Comparison of ENCODE assay signal across 8 cellular contexts in genomic region chr11:747176-748006, GRCh38. TPM values are rescaled to one million over a fixed set of nuclear protein-coding genes. Genes with fewer than 3 reads are reported as not detected.
DNase-seq lines count a peak whose midpoint lies in the region; ATAC-seq and TF ChIP-seq lines count a peak whose summit lies in the region.

TSS of gene TALDO1 (plus strand) at chr11:747464. CDS start at chr11:747482, 18 bp downstream.

- DNase-seq in C1 segment of cervical spinal cord (lab: John Stamatoyannopoulos, UW), result peak in 13 of 14 donors; percentile 70 to 93 (median 84)
- peak; percentile 96 for DNase-seq in NCI-H69 (lab: John Stamatoyannopoulos, UW)
- DNase-seq in activated CD4-positive, alpha-beta T cell treated with anti-CD3 and anti-CD28 coated beads, Interleukin-2, amount 50 U/mL, for 48 hours, result peak; percentile 92 to 94
- peak; percentile 96 for DNase-seq in lower lobe of right lung
- DNase-seq in stimulated activated CD4-positive, alpha-beta T cell treated with anti-CD3 and anti-CD28 coated beads, TNF-alpha, amount 100 ng/mL, for 24 hours (ENCODE audit: low read depth in 3 of 3), result peak; percentile 63 to 92 (median 73)

- intact Hi-C loops in lower lobe of right lung (cut with DNase I), result no loop called here

- H3K9me3 ChIP-seq in duodenal mucosa (ENCODE audit: control insufficient read depth in 1 of 2, low read length in 2 of 2) (no peaks in the 10 kb centered on the region), lower lobe of right lung (no peaks in the 10 kb centered on the region)

- H3K27me3 ChIP-seq in duodenal mucosa (ENCODE audit: control insufficient read depth in 1 of 2, insufficient read depth in 2 of 2, low read length in 2 of 2) (no peaks in the 10 kb centered on the region), lower lobe of right lung (ENCODE audit: low read depth) (no peaks in the 10 kb centered on the region)

- H3K36me3 ChIP-seq in duodenal mucosa (ENCODE audit: control insufficient read depth in 1 of 2, insufficient read depth in 2 of 2, low read length in 2 of 2) (no peaks in the 10 kb centered on the region), lower lobe of right lung (peaks cover 2% of the 10 kb centered on the region)

- H3K4me3 ChIP-seq in duodenal mucosa (ENCODE audit: low read depth in 1 of 2, low read length in 2 of 2) (peak within 1 kb of the TSS; percentile 82 to 83), lower lobe of right lung (peak within 1 kb of the TSS; percentile 93)

- peak; percentile 39 for TF ChIP-seq CTCF in lower lobe of right lung (IDR thresholded peaks at IDR 0.05)

- H3K9ac ChIP-seq in duodenal mucosa (ENCODE audit: low read depth in 1 of 2, low read length in 2 of 2), result peak within 1 kb of the TSS; percentile 73 to 86

- ATAC-seq in GM19324 (IDR thresholded peaks at IDR 0.05; ENCODE audit: low FRiP score, unreplicated experiment), result peak; percentile 88
- ATAC-seq in HG03469 (IDR thresholded peaks at IDR 0.05; ENCODE audit: unreplicated experiment), result peak; percentile 72
- peak; percentile 98 to 99 for ATAC-seq in lower lobe of right lung

- H3K27ac ChIP-seq in duodenal mucosa (ENCODE audit: low read depth, low read length) (peak within 1 kb of the TSS; percentile 50), lower lobe of right lung (peak within 1 kb of the TSS; percentile 93)

- peaks cover 19 to 27% of the 10 kb centered on the region in 2 donors for H3K4me1 ChIP-seq in duodenal mucosa (ENCODE audit: control insufficient read depth in 1 of 2, insufficient read depth in 2 of 2, low read length in 2 of 2)
- H3K4me1 ChIP-seq in lower lobe of right lung, result peaks cover 32% of the 10 kb centered on the region

RNA-seq across cellular contexts. Expression of gene TALDO1, which starts in this region (rescaled TPM):
- 218 TPM for total RNA-seq in lower lobe of right lung

Comparison
In these comparisons a context has a peak if more than half of its experiments do, and no peak if none do; other contexts are left out.
1. Peak in every context shown above with its lines: DNase-seq, ATAC-seq, H3K4me3 ChIP-seq and H3K27ac ChIP-seq.